ENCODE assay signal across 16 cellular contexts in the genomic region with DNA sequence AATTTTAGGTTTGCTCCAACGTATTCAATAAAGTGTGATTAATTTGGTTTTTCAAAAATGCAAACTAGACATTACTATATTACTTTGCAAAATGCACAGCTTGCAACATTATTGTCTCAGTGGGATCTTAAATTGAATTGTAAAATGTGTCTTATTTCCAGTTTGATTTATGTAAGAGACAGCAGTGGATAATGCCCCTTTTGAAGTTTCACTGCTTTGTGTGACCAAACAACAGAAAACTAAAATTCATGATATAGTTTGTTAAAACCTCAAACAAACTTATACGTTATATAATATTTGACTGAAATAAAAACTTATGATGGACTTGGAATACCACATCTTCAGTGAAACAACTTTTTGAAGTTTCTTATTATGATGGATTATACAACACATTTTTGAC.
"Had no signal": no experiment of that assay in that cellular context is flagged by ENCODE, and none has a peak within 500 bp of the region (broad histone marks: within the 10 kb centered on the region; RNA-seq: fewer than 3 reads in every experiment).

No MANE protein-coding gene starts in this region.

- H3K4me1 ChIP-seq: SJSA1 had no signal

- H3K9me3 ChIP-seq: SJSA1 had no signal

- H3K36me3 ChIP-seq: SJSA1 had no signal

- H3K4me3 ChIP-seq: SJSA1, SK-N-MC had no signal

- DNase-seq: KBM-7, MV-4-11, NCI-H1048, NCI-H1105, NCI-H1694, NCI-H1930, NCI-H2081, NCI-H2107, NCI-H2227 treated with DMSO at 0.1 percent for 48 hours, NCI-H526 treated with DMSO at 0.1 percent for 48 hours, NCI-H774, Right ventricle myocardium superior, RPMI8226, SIG-M5 had no signal

- H3K27ac ChIP-seq: SJSA1, SK-N-MC had no signal

- H3K27me3 ChIP-seq: SJSA1 had no signal
